ENCODE assay signal across 1 cellular context in the genomic region with DNA sequence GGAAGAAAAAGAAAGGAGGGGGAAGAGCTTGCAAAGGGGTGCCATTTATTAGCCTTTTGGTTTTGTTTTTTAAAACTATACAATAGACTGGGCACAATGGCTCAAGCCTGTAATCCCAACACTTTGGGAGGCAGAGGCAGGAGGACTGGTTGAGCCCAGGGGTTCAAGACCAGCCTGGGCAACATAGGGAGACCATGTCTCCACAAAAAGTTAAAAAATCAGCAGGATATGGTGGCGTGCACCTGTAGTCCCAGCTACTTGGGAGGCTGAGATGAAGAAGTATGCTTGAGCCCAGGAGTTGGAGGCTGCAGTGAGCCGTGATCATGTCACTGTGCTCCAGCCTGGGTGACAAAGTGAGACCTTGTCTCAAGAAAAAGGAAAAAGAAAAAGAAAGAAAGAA.
A peak's percentile ranks its signal among the peaks of the same experiment; 100 is the strongest.
TF ChIP-seq lines count a peak whose summit lies in the region.

No MANE protein-coding gene starts in this region.

TF ChIP-seq in K562, 482 proteins besides CTCF, POLR2A, EP300 and RAD21 (continued from another document):
- no peak for TF ChIP-seq PATZ1 (CRISPR knock-in tag; IDR thresholded peaks at IDR 0.05; ENCODE audit: borderline replicate concordance)
- no peak for TF ChIP-seq FOS (IDR thresholded peaks at IDR 0.05; ENCODE audit: extremely low read depth, insufficient read length)
- 0 out of 2 replicates have a peak, but pooled peaks have one; percentile 8 for TF ChIP-seq BCOR (IDR thresholded peaks at IDR 0.05)
